ENCODE assay signal across 8 cellular contexts in genomic region chr5:138725153-138725884, GRCh38. TPM values are rescaled to one million over a fixed set of nuclear protein-coding genes. Genes with fewer than 3 reads are reported as not detected.
A peak's percentile ranks its signal among the peaks of the same experiment; 100 is the strongest.
DNase-seq lines count a peak whose midpoint lies in the region; ATAC-seq and TF ChIP-seq lines count a peak whose summit lies in the region.

No MANE protein-coding gene starts in this region.

- no peaks in the 10 kb centered on the region for H3F3A ChIP-seq in SK-N-SH (replicated peaks; ENCODE audit: insufficient read depth)

- intact Hi-C loops in posterior cingulate gyrus (cut with DNase I): no loop called here

- no peak overlapping the region for H3K27ac ChIP-seq in Karpas-422 (ENCODE audit: low read length)
- H3K27ac ChIP-seq in SK-N-SH (ENCODE audit: low read depth in 2 of 2, low read length in 1 of 2): no peak overlapping the region

- no peaks in the 10 kb centered on the region for H3K36me3 ChIP-seq in Karpas-422 (ENCODE audit: insufficient read depth, low read length)
- no peaks in the 10 kb centered on the region for H3K36me3 ChIP-seq in SK-N-SH (replicated peaks in 1 of 2; ENCODE audit: control insufficient read depth in 1 of 2, insufficient read depth in 2 of 2, low read length in 1 of 2)

- no peaks in the 10 kb centered on the region; the same call in 1 of the 2 replicates for H3K27me3 ChIP-seq in Karpas-422 (ENCODE audit: low read length)
- H3K27me3 ChIP-seq in SK-N-SH (ENCODE audit: insufficient read depth): 0 out of 2 replicates have a peak, but pooled peaks cover 8% of the 10 kb centered on the region

- POLR2A ChIA-PET in SK-N-SH (lab: Yijun Ruan, JAX): interaction anchor here (1.2 to 1.3 kb wide), 2 partner anchors 10 to 28 kb away, joined by 3 read pairs; no protein-coding TSS in a partner anchor

- peak; percentile 29; the same call in 1 of the 2 replicates for TF ChIP-seq CTCF in SK-N-SH (IDR thresholded peaks at IDR 0.05)

- TF ChIP-seq EP300 in SK-N-SH (IDR thresholded peaks at IDR 0.05; ENCODE audit: borderline replicate concordance in 1 of 2, low read depth in 1 of 2, low read length in 1 of 2): peak in 1 of 2 experiments; percentile 40; a peak in 1 of 4 replicates

- peak; percentile 16 for TF ChIP-seq RAD21 in SK-N-SH (IDR thresholded peaks at IDR 0.05; ENCODE audit: low read length)

- H3K9me3 ChIP-seq in Karpas-422 (ENCODE audit: low read length) (no peaks in the 10 kb centered on the region), SK-N-SH (no peaks in the 10 kb centered on the region)

- DNase-seq in AG20443 (ENCODE audit: low spot score) (peak; percentile 17), Karpas-422 (peak; percentile 81), SK-N-SH (peak; percentile 43), glomerular visceral epithelial cell (ENCODE audit: extremely low spot score) (peak; percentile 12), posterior cingulate gyrus (peak; percentile 12 to 90 (median 50))

- H3K9me2 ChIP-seq in Karpas-422 (replicated peaks; ENCODE audit: insufficient read depth, low read length) (no peaks in the 10 kb centered on the region), SK-N-SH (no peaks in the 10 kb centered on the region)

- H4K20me1 ChIP-seq in Karpas-422 (ENCODE audit: insufficient read depth, low read depth, low read length) (no peaks in the 10 kb centered on the region), SK-N-SH (ENCODE audit: insufficient read depth) (no peaks in the 10 kb centered on the region)

- WGBS in SK-N-SH (ENCODE audit: low lambda C conversion rate): 85% methylated on average over 10 of the region's 13 CpGs

- H3K4me2 ChIP-seq in Karpas-422 (ENCODE audit: low read depth, low read length, poor library complexity, severe bottlenecking) (no peak overlapping the region), SK-N-SH (no peak overlapping the region)

- no peak for ATAC-seq in HG02571 (IDR thresholded peaks at IDR 0.05; ENCODE audit: unreplicated experiment)
- no peak for ATAC-seq in HG03520 (IDR thresholded peaks at IDR 0.05; ENCODE audit: unreplicated experiment)
- ATAC-seq in GM18520 (IDR thresholded peaks at IDR 0.05; ENCODE audit: unreplicated experiment): no peak

- H3K9ac ChIP-seq in Karpas-422 (ENCODE audit: low read length) (no peak overlapping the region), SK-N-SH (no peak overlapping the region)

- H3K79me2 ChIP-seq in Karpas-422 (ENCODE audit: low read length) (no peaks in the 10 kb centered on the region), SK-N-SH (ENCODE audit: insufficient read depth) (no peaks in the 10 kb centered on the region)

- H2AFZ ChIP-seq in Karpas-422 (ENCODE audit: low read length) (no peak overlapping the region), SK-N-SH (ENCODE audit: low read depth) (no peak overlapping the region)

- H3K4me1 ChIP-seq in Karpas-422 (ENCODE audit: low read length) (peaks cover 11% of the 10 kb centered on the region), SK-N-SH (ENCODE audit: control insufficient read depth in 1 of 2, insufficient read depth in 2 of 2, low read depth in 1 of 2, low read length in 1 of 2) (peaks cover 0 to 19% of the 10 kb centered on the region in 2 experiments; a peak in 1 of 4 replicates)

- H3K4me3 ChIP-seq in Karpas-422 (ENCODE audit: low read length) (no peak overlapping the region), SK-N-SH (ENCODE audit: low read depth in 2 of 2, low read length in 1 of 2) (no peak overlapping the region)

- CTCF ChIA-PET in SK-N-SH (lab: Yijun Ruan, JAX): interaction anchor here (0.7 to 1.3 kb wide), 6 partner anchors 20 to 224 kb away, joined by 3 to 4 read pairs (median 3); no protein-coding TSS in a partner anchor

TF ChIP-seq in SK-N-SH, 30 proteins besides CTCF, POLR2A, EP300 and RAD21:
- TF ChIP-seq TCF12 (IDR thresholded peaks at IDR 0.05) (peak; percentile 70), SMC3 (IDR thresholded peaks at IDR 0.05; ENCODE audit: low read depth, low read length) (peak; percentile 39), YY1 (IDR thresholded peaks at IDR 0.05; ENCODE audit: low read depth) (no peak), NFIC (IDR thresholded peaks at IDR 0.05; ENCODE audit: borderline replicate concordance) (peak; percentile 21; the same call in 1 of the 2 replicates), ELF1 (IDR thresholded peaks at IDR 0.05) (no peak)
- TF ChIP-seq, protein P1, sequence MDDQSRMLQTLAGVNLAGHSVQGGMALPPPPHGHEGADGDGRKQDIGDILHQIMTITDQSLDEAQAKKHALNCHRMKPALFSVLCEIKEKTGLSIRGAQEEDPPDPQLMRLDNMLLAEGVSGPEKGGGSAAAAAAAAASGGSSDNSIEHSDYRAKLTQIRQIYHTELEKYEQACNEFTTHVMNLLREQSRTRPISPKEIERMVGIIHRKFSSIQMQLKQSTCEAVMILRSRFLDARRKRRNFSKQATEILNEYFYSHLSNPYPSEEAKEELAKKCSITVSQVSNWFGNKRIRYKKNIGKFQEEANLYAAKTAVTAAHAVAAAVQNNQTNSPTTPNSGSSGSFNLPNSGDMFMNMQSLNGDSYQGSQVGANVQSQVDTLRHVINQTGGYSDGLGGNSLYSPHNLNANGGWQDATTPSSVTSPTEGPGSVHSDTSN (IDR thresholded peaks at IDR 0.05): peak; percentile 44

RNA-seq across cellular contexts. Expression of gene CTNNA1, which starts 27.9 kb away (rescaled TPM):
- 13.2 and 14.7 TPM in 2 replicates for total RNA-seq in Karpas-422 (2014; rRNA removed; shearing (Covaris generic); ENCODE audit: low replicate concordance)
- polyA plus RNA-seq in SK-N-SH (2012; rRNA removed): 118 and 130 TPM in 2 replicates
- 122 and 123 TPM in 2 replicates for polyA plus RNA-seq in SK-N-SH (2012; cell fraction: cytosol; rRNA removed)
- 161 and 184 TPM in 2 replicates for polyA plus RNA-seq in SK-N-SH (2012; cell fraction: nucleus; rRNA removed)

Comparison
In these comparisons a context has a peak if more than half of its experiments do, and no peak if none do; other contexts are left out.
1. DNase-seq: peak in every context shown above with its lines; median percentile 81 in Karpas-422; 50 in posterior cingulate gyrus; 43 in SK-N-SH; 17 in AG20443; 12 in glomerular visceral epithelial cell.